Comparison of ENCODE assay signal across 12 cellular contexts in the genomic region with DNA sequence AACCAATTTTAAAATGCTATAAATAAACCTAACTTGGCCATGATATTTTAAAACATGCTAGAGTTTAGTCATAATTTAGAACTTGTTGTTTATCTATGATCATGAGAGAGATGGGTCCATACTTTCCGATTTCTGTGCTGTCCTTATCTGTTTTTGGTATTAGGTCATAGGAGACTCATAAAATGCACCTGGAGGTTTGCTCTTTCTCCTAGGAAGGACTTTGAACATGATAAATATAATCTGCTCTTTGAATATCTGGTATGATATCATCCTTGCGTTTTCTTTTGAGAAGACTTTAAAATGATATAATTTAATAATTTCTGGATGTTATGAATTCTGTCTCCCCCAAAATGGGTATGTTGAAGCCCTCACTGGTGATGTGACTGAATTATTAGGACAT. TPM values are rescaled to one million over a fixed set of nuclear protein-coding genes. Genes with fewer than 3 reads are reported as not detected.
"Had no signal": no experiment of that assay in that cellular context is flagged by ENCODE, and none has a peak within 500 bp of the region (broad histone marks: within the 10 kb centered on the region; RNA-seq: fewer than 3 reads in every experiment).

No MANE protein-coding gene starts in this region.

- FAIRE-seq: H1, H54 had no signal

- H3K27ac ChIP-seq: GM23248 had no signal

- H3K4me3 ChIP-seq: GM23248, GM23338, HAP-1 had no signal

- H3K4me1 ChIP-seq: HAP-1 had no signal

- DNase-seq: GM23248, GOT3, H7, H9, HCEC 1CT, HFFc6 had no signal

- H3K36me3 ChIP-seq: HAP-1 had no signal

- H3K9me3 ChIP-seq: HAP-1 had no signal

- ATAC-seq: GM23338, HCT116 had no signal

RNA-seq across cellular contexts. Expression of a gene that starts 9.0 kb away (rescaled TPM):
- total RNA-seq: GM23248, GM23338, H1, H4, H7, H9, HFFc6 had no signal
- polyA plus RNA-seq: GM23248, GM23338, H1 had no signal
